13 cellular contexts compared by ENCODE assay signal in the genomic region with DNA sequence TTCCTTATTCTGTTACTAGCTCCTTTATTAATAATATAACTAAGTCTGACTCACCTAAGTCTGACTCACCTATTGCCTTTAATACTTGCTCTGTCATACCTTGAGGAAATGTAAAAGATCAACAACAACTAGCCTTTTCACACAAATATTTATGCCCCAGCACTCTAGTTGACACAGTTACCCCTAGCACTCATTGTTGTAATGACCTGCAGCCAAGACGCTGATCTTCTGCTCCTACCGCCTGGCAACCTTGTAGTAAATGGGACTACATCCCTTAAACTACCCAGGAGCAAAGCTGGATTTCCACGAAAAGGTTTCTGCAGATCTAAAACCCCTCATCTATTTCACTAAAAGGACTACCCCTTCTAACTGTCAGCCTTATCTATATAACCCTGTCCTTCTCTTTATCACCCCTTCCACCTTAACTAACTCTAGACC.
DNase-seq lines count a peak whose midpoint lies in the region; ATAC-seq, FAIRE-seq and TF ChIP-seq lines count a peak whose summit lies in the region.
"Had no signal": no experiment of that assay in that cellular context is flagged by ENCODE, and none has a peak within 500 bp of the region (broad histone marks: within the 10 kb centered on the region; RNA-seq: fewer than 3 reads in every experiment).

No MANE protein-coding gene starts in this region.

- peak; percentile 29 for ATAC-seq in GM19351 (IDR thresholded peaks at IDR 0.05; ENCODE audit: unreplicated experiment)
- ATAC-seq in HG02623 (IDR thresholded peaks at IDR 0.05; ENCODE audit: unreplicated experiment): peak; percentile 10
- ATAC-seq in HG03521 (IDR thresholded peaks at IDR 0.05; ENCODE audit: unreplicated experiment): peak; percentile 21
- no peak for ATAC-seq in GM23338

- H2BK120ac ChIP-seq in mesendoderm (ENCODE audit: low read depth, low read length): no peak overlapping the region

- no peaks in the 10 kb centered on the region for H3K79me2 ChIP-seq in mesendoderm (ENCODE audit: control insufficient read depth, insufficient read depth, low read length)
- no peaks in the 10 kb centered on the region for H3K79me2 ChIP-seq in GM23338 (replicated peaks; ENCODE audit: insufficient read depth)

- no peak overlapping the region for H4K8ac ChIP-seq in mesendoderm (ENCODE audit: low read depth, low read length)

- H2BK5ac ChIP-seq in mesendoderm (ENCODE audit: low read length): peak overlapping the region; percentile 70

- H3K27me3 ChIP-seq in mesendoderm (ENCODE audit: insufficient read depth, low read length, poor library complexity): no peaks in the 10 kb centered on the region
- no peaks in the 10 kb centered on the region for H3K27me3 ChIP-seq in endodermal cell (ENCODE audit: control insufficient read depth, insufficient read depth, low read length, poor library complexity, severe bottlenecking)
- H3K27me3 ChIP-seq in GM23338 (ENCODE audit: insufficient read depth): no peaks in the 10 kb centered on the region
- H3K27me3 ChIP-seq: cardiac muscle cell had no signal

- no CpG with 5 or more reads among the region's 3 CpGs for WGBS in mesendoderm (ENCODE audit: extremely low coverage, insufficient coverage, low lambda C conversion rate)
- 92 to 95% methylated on average over 3 of the region's 3 CpGs for WGBS in endodermal cell (ENCODE audit: insufficient coverage in 1 of 2, insufficient read length in 1 of 2), 2 experiments

- FAIRE-seq in GM12891 (lab: Jason Lieb, UNC): no peak

- H3K4me1 Mint-ChIP-seq in endodermal cell (peaks cover 24% of the 10 kb centered on the region), GM23338 (peaks cover 26% of the 10 kb centered on the region)

- H3K27ac ChIP-seq in mesendoderm (ENCODE audit: low read depth, low read length): no peak overlapping the region
- H3K27ac ChIP-seq in endodermal cell (ENCODE audit: low read depth, low read length): no peak overlapping the region
- H3K27ac ChIP-seq in GM23338 (ENCODE audit: low read depth): no peak overlapping the region
- H3K27ac ChIP-seq: cardiac muscle cell had no signal

- no peak overlapping the region for H3K9ac ChIP-seq in mesendoderm (ENCODE audit: low read length)
- no peak overlapping the region for H3K9ac ChIP-seq in endodermal cell (ENCODE audit: extremely low read depth, low read length, poor library complexity, severe bottlenecking)

- TF ChIP-seq POLR2A in GM12891 (IDR thresholded peaks at IDR 0.05; ENCODE audit: low read depth, low read length): no peak

- no peak overlapping the region for H3K4me2 ChIP-seq in mesendoderm (ENCODE audit: low read length)
- H3K4me2 ChIP-seq in GM23338: no peak overlapping the region

- TF ChIP-seq CTCF in endodermal cell (conservative IDR thresholded peaks at IDR 0.05): no peak
- TF ChIP-seq CTCF in GM23338 (conservative IDR thresholded peaks at IDR 0.05; ENCODE audit: low read depth in 2 of 2): no peak

- no peaks in the 10 kb centered on the region for H3K79me1 ChIP-seq in mesendoderm (ENCODE audit: low read length)

- no peak overlapping the region for H3K27ac Mint-ChIP-seq in endodermal cell
- no peak overlapping the region for H3K27ac Mint-ChIP-seq in GM23338

- no peak for DNase-seq in mesendoderm
- no peak for DNase-seq in GM12891 (ENCODE audit: insufficient read length, low spot score)
- DNase-seq in T-helper 9 cell: no peak
- DNase-seq in endodermal cell: no peak
- no peak for DNase-seq in GM23338 (ENCODE audit: low spot score)
- DNase-seq: activated T-cell treated with anti-CD3 and anti-CD28 coated beads, Interleukin-2, amount 50 U/mL, for 24 hours; DMS153; NCI-H1105; stimulated activated CD4-positive, alpha-beta T cell treated with anti-CD3 and anti-CD28 coated beads, Interleukin-2, amount 100 ng/mL, for 24 hours had no signal

- H3K36me3 ChIP-seq in mesendoderm (ENCODE audit: control insufficient read depth, insufficient read depth, low read length): no peaks in the 10 kb centered on the region
- no peaks in the 10 kb centered on the region for H3K36me3 ChIP-seq in endodermal cell (ENCODE audit: control insufficient read depth, insufficient read depth, low read length)
- no peaks in the 10 kb centered on the region for H3K36me3 ChIP-seq in GM23338 (ENCODE audit: insufficient read depth)
- H3K36me3 ChIP-seq: cardiac muscle cell had no signal

- no peak overlapping the region for H3K23ac ChIP-seq in mesendoderm (ENCODE audit: low read length)

- peaks cover 7% of the 10 kb centered on the region for H3K9me3 Mint-ChIP-seq in endodermal cell
- H3K9me3 Mint-ChIP-seq in GM23338: peaks cover 7% of the 10 kb centered on the region; the same call in 2 of the 3 replicates

- 0 out of 2 replicates have a peak, but pooled peaks cover 2% of the 10 kb centered on the region for H3K9me2 ChIP-seq in GM23338 (ENCODE audit: insufficient read depth)

- H3K27me3 Mint-ChIP-seq in endodermal cell (ENCODE audit: insufficient read depth): no peaks in the 10 kb centered on the region
- H3K27me3 Mint-ChIP-seq in GM23338 (ENCODE audit: insufficient read depth, low read depth, poor library complexity): peaks cover 8% of the 10 kb centered on the region

- H3K36me3 Mint-ChIP-seq in endodermal cell (ENCODE audit: low read depth): peaks cover 2% of the 10 kb centered on the region
- peaks cover 2% of the 10 kb centered on the region; the same call in 1 of the 3 replicates for H3K36me3 Mint-ChIP-seq in GM23338 (ENCODE audit: low read depth)

- H3K4me1 ChIP-seq in mesendoderm (ENCODE audit: control insufficient read depth, low read depth, low read length) (peaks cover 2% of the 10 kb centered on the region), endodermal cell (ENCODE audit: control insufficient read depth, insufficient read depth, low read length) (peaks cover 3% of the 10 kb centered on the region), GM23338 (ENCODE audit: insufficient read depth) (peaks cover 11% of the 10 kb centered on the region)

- no peak overlapping the region for H3K4ac ChIP-seq in mesendoderm (ENCODE audit: low read depth, low read length)

- H3K4me3 Mint-ChIP-seq in endodermal cell (no peak overlapping the region), GM23338 (no peak overlapping the region)
- H3K4me3 Mint-ChIP-seq: activated T-cell treated with anti-CD3 and anti-CD28 coated beads, Interleukin-2, amount 50 U/mL, for 24 hours had no signal

- H3K4me3 ChIP-seq in mesendoderm (ENCODE audit: low read length) (no peak overlapping the region), endodermal cell (ENCODE audit: low read length) (no peak overlapping the region), GM23338 (no peak overlapping the region)
- H3K4me3 ChIP-seq: cardiac muscle cell had no signal

- no peaks in the 10 kb centered on the region for H4K20me1 ChIP-seq in GM23338 (replicated peaks; ENCODE audit: insufficient read depth)

- H3K9me3 ChIP-seq in endodermal cell (ENCODE audit: control insufficient read depth, low read length): peaks cover 4% of the 10 kb centered on the region

- peak overlapping the region; percentile 95 for H3K18ac ChIP-seq in mesendoderm (ENCODE audit: low read length)

- no peak overlapping the region for H4K5ac ChIP-seq in mesendoderm (ENCODE audit: low read length)

- H3K56ac ChIP-seq in mesendoderm (ENCODE audit: low read length): peak overlapping the region; percentile 63

- H2AK5ac ChIP-seq in mesendoderm (ENCODE audit: low read length): peak overlapping the region; percentile 91

- H3F3A ChIP-seq in GM23338 (replicated peaks; ENCODE audit: low read depth): no peaks in the 10 kb centered on the region

- H2BK15ac ChIP-seq in mesendoderm (replicated peaks; ENCODE audit: low read depth): no peak overlapping the region

- H2AFZ ChIP-seq in GM23338: no peak overlapping the region

TF ChIP-seq in GM12891, 5 proteins besides CTCF, POLR2A, EP300 and RAD21:
- TF ChIP-seq TAF1 (IDR thresholded peaks at IDR 0.05; ENCODE audit: low read depth, low read length) (no peak), POLR2AphosphoS5 (IDR thresholded peaks at IDR 0.05; ENCODE audit: low read depth, low read length) (no peak), POU2F2 (IDR thresholded peaks at IDR 0.05; ENCODE audit: low read depth, low read length) (no peak), PAX5 (IDR thresholded peaks at IDR 0.05; ENCODE audit: insufficient read depth, low read length, severe bottlenecking) (no peak), SPI1 (IDR thresholded peaks at IDR 0.05; ENCODE audit: low read depth, low read length) (no peak)

TF ChIP-seq in GM23338, 12 proteins besides CTCF, POLR2A, EP300 and RAD21 (continues in another document):
- TF ChIP-seq STAT1 (IDR thresholded peaks at IDR 0.05; ENCODE audit: unreplicated experiment) (no peak), CREB1 (CRISPR knock-in tag; IDR thresholded peaks at IDR 0.05; ENCODE audit: low read depth) (no peak), JUNB (IDR thresholded peaks at IDR 0.05; ENCODE audit: unreplicated experiment) (no peak), REST (IDR thresholded peaks at IDR 0.05; ENCODE audit: unreplicated experiment) (no peak)
